In genomic region chr22:48528221-48528915, GRCh38 we compare ENCODE assay signal across 29 cellular contexts.
DNase-seq lines count a peak whose midpoint lies in the region; TF ChIP-seq lines count a peak whose summit lies in the region.
"Had no signal": no experiment of that assay in that cellular context is flagged by ENCODE, and none has a peak within 500 bp of the region (broad histone marks: within the 10 kb centered on the region; RNA-seq: fewer than 3 reads in every experiment).

No MANE protein-coding gene starts in this region.

- CTCF ChIA-PET in A673 (lab: Charles Lee): no interaction called here

- H3K36me3 ChIP-seq in A673 (ENCODE audit: insufficient read depth, low read length, poor library complexity, severe bottlenecking): no peaks in the 10 kb centered on the region
- H3K36me3 ChIP-seq: adrenal gland, esophagus muscularis mucosa, left ventricle myocardium inferior, WERI-Rb-1 had no signal

- H3K9me3 Mint-ChIP-seq in neural crest cell: no peaks in the 10 kb centered on the region
- H3K9me3 Mint-ChIP-seq: activated naive CD4-positive, alpha-beta T cell treated with anti-CD3 and anti-CD28 coated beads, Interleukin-2, amount 10 ng/mL, durations not matched to agents 7 days and 5 days; activated T-helper 17 cell treated with anti-CD3 and anti-CD28 coated beads, Interleukin-2, amount 50 U/mL, for 72 hours; CD4-positive, CD25-positive, alpha-beta regulatory T cell; H9; naive thymus-derived CD4-positive, alpha-beta T cell had no signal

- no peaks in the 10 kb centered on the region for H3K36me3 Mint-ChIP-seq in neural crest cell (ENCODE audit: low read depth)
- H3K36me3 Mint-ChIP-seq: activated naive CD4-positive, alpha-beta T cell treated with anti-CD3 and anti-CD28 coated beads, Interleukin-2, amount 10 ng/mL, durations not matched to agents 7 days and 5 days; CD4-positive, CD25-positive, alpha-beta regulatory T cell; naive thymus-derived CD4-positive, alpha-beta T cell had no signal

- H3K27me3 Mint-ChIP-seq in neural crest cell (ENCODE audit: low read depth): no peaks in the 10 kb centered on the region
- H3K27me3 Mint-ChIP-seq: activated naive CD4-positive, alpha-beta T cell treated with anti-CD3 and anti-CD28 coated beads, Interleukin-2, amount 10 ng/mL, durations not matched to agents 7 days and 5 days; CD4-positive, CD25-positive, alpha-beta regulatory T cell had no signal

- TF ChIP-seq CTCF in neural crest cell (conservative IDR thresholded peaks at IDR 0.05) (no peak), A673 (conservative IDR thresholded peaks at IDR 0.05; ENCODE audit: low read depth, low read length) (no peak)

- no TSS peak for BruUV-seq in A673 (replicated peaks; lab: Mats Ljungman, UMichigan)

- peaks cover 13% of the 10 kb centered on the region for H3K4me1 Mint-ChIP-seq in neural crest cell
- H3K4me1 Mint-ChIP-seq: activated naive CD4-positive, alpha-beta T cell treated with anti-CD3 and anti-CD28 coated beads, Interleukin-2, amount 10 ng/mL, durations not matched to agents 7 days and 5 days; activated T-helper 17 cell treated with anti-CD3 and anti-CD28 coated beads, Interleukin-2, amount 50 U/mL, for 72 hours; CD4-positive, CD25-positive, alpha-beta regulatory T cell had no signal

- no peak overlapping the region for H3K27ac ChIP-seq in A673 (ENCODE audit: low read depth, low read length, poor library complexity, severe bottlenecking)
- H3K27ac ChIP-seq: A549, adrenal gland, esophagus muscularis mucosa, left ventricle myocardium inferior, WERI-Rb-1 had no signal

- peaks cover 22% of the 10 kb centered on the region for H3K4me1 ChIP-seq in A673 (ENCODE audit: insufficient read depth, low read length, poor library complexity, severe bottlenecking)
- H3K4me1 ChIP-seq: A549, adrenal gland, esophagus muscularis mucosa, left ventricle myocardium inferior had no signal

- POLR2A ChIA-PET in A673 (lab: Charles Lee; ENCODE audit: low non-redundant PET): no interaction called here

- DNase-seq in COR-L47 (lab: John Stamatoyannopoulos, UW) (peak; percentile 70), NCI-H146 treated with DMSO at 0.1 percent for 48 hours (lab: John Stamatoyannopoulos, UW; ENCODE audit: unreplicated experiment) (peak; percentile 51), NCI-H774 (lab: John Stamatoyannopoulos, UW) (peak; percentile 1), neural crest cell (ENCODE audit: low read depth, low spot score) (no peak), A673 (ENCODE audit: low spot score) (no peak), GM19238 (ENCODE audit: insufficient read length, low spot score) (no peak), OCI-M1 (lab: John Stamatoyannopoulos, UW) (no peak)
- DNase-seq in stimulated activated CD8-positive, alpha-beta memory T cell treated with anti-CD3 and anti-CD28 coated beads, Interleukin-4, amount 100 ng/mL, for 48 hours: no peak
- DNase-seq: activated CD4-positive, alpha-beta T cell treated with anti-CD3 and anti-CD28 coated beads for 4 hours; activated CD8-positive, alpha-beta T cell treated with anti-CD3 and anti-CD28 coated beads, Interleukin-2, amount 10 ng/mL, durations not matched to agents 7 days and 5 days; activated naive CD4-positive, alpha-beta T cell treated with anti-CD3 and anti-CD28 coated beads, Interleukin-2, amount 10 ng/mL, durations not matched to agents 7 days and 5 days; adrenal gland; AML-193; CD4-positive, CD25-positive, alpha-beta regulatory T cell; dermis blood vessel endothelial cell; foreskin fibroblast; H9; KG1; left ventricle myocardium inferior; naive thymus-derived CD4-positive, alpha-beta T cell; NCI-H1092 treated with DMSO at 0.1 percent for 48 hours; NCI-H526 treated with DMSO at 0.1 percent for 48 hours; SIG-M5; stimulated activated CD4-positive, alpha-beta T cell treated with anti-CD3 and anti-CD28 coated beads, Interleukin-4, amount 100 ng/mL, for 24 hours; substantia nigra; WERI-Rb-1 had no signal

- H3K27me3 ChIP-seq in A673 (replicated peaks; ENCODE audit: insufficient read depth, low read depth, low read length, poor library complexity): no peaks in the 10 kb centered on the region
- H3K27me3 ChIP-seq: adrenal gland had no signal

- H3K27ac Mint-ChIP-seq in neural crest cell (ENCODE audit: unreplicated experiment): peak overlapping the region; percentile 19
- H3K27ac Mint-ChIP-seq: activated CD8-positive, alpha-beta T cell treated with anti-CD3 and anti-CD28 coated beads, Interleukin-2, amount 10 ng/mL, durations not matched to agents 7 days and 5 days; activated naive CD4-positive, alpha-beta T cell treated with anti-CD3 and anti-CD28 coated beads, Interleukin-2, amount 10 ng/mL, durations not matched to agents 7 days and 5 days; activated T-helper 17 cell treated with anti-CD3 and anti-CD28 coated beads, Interleukin-2, amount 50 U/mL, for 72 hours; CD4-positive, CD25-positive, alpha-beta regulatory T cell; naive thymus-derived CD4-positive, alpha-beta T cell had no signal

- no peaks in the 10 kb centered on the region for H3K9me3 ChIP-seq in A673 (ENCODE audit: low read depth, low read length, poor library complexity, severe bottlenecking)
- H3K9me3 ChIP-seq: A549, adrenal gland, esophagus muscularis mucosa, left ventricle myocardium inferior had no signal

- no peak overlapping the region for H3K4me3 ChIP-seq in A673 (ENCODE audit: low read depth, low read length, poor library complexity, severe bottlenecking)
- H3K4me3 ChIP-seq: A549, adrenal gland, esophagus muscularis mucosa, left ventricle myocardium inferior had no signal

- H3K4me3 Mint-ChIP-seq in neural crest cell: no peak overlapping the region
- H3K4me3 Mint-ChIP-seq: activated CD8-positive, alpha-beta T cell treated with anti-CD3 and anti-CD28 coated beads, Interleukin-2, amount 10 ng/mL, durations not matched to agents 7 days and 5 days; activated naive CD4-positive, alpha-beta T cell treated with anti-CD3 and anti-CD28 coated beads, Interleukin-2, amount 10 ng/mL, durations not matched to agents 7 days and 5 days; activated T-helper 17 cell treated with anti-CD3 and anti-CD28 coated beads, Interleukin-2, amount 50 U/mL, for 72 hours; CD4-positive, CD25-positive, alpha-beta regulatory T cell; H9; naive thymus-derived CD4-positive, alpha-beta T cell had no signal

- intact Hi-C loops in A673 (cut with micrococcal nuclease; ENCODE audit: unreplicated experiment): no loop called here

Comparison
In these comparisons a context has a peak if more than half of its experiments do, and no peak if none do; other contexts are left out.
1. DNase-seq: peak in COR-L47 (single experiment), NCI-H146 treated with DMSO at 0.1 percent for 48 hours (single experiment) and NCI-H774 (single experiment); none in neural crest cell (single experiment), stimulated activated CD8-positive, alpha-beta memory T cell treated with anti-CD3 and anti-CD28 coated beads, Interleukin-4, amount 100 ng/mL, for 48 hours (single experiment), A673 (single experiment), GM19238 (single experiment) and OCI-M1 (single experiment).